Comparison of ENCODE assay signal across 20 cellular contexts in genomic region chr5:16883801-16884200, GRCh38. TPM values are rescaled to one million over a fixed set of nuclear protein-coding genes. Genes with fewer than 3 reads are reported as not detected.
DNase-seq lines count a peak whose midpoint lies in the region; ATAC-seq and TF ChIP-seq lines count a peak whose summit lies in the region.
"Had no signal": no experiment of that assay in that cellular context is flagged by ENCODE, and none has a peak within 500 bp of the region (broad histone marks: within the 10 kb centered on the region; RNA-seq: fewer than 3 reads in every experiment).

No MANE protein-coding gene starts in this region.

- H3K4me3 ChIP-seq in SK-N-SH (ENCODE audit: low read depth in 2 of 2, low read length in 1 of 2) (no peak overlapping the region), hepatocyte (no peak overlapping the region), heart left ventricle (no peak overlapping the region)
- H3K4me3 ChIP-seq: esophagus squamous epithelium, K562, lung, prostate gland had no signal

- H3K27ac ChIP-seq in SK-N-SH (ENCODE audit: low read depth in 2 of 2, low read length in 1 of 2), result no peak overlapping the region
- peak overlapping the region; percentile 59 for H3K27ac ChIP-seq in hepatocyte
- no peak overlapping the region for H3K27ac ChIP-seq in heart left ventricle

- no peak for ATAC-seq in heart left ventricle
- ATAC-seq: K562, WTC11 had no signal

- H3K9ac ChIP-seq in SK-N-SH, result no peak overlapping the region

- H3K27me3 ChIP-seq in SK-N-SH (ENCODE audit: insufficient read depth) (no peaks in the 10 kb centered on the region), hepatocyte (no peaks in the 10 kb centered on the region), heart left ventricle (no peaks in the 10 kb centered on the region)
- H3K27me3 ChIP-seq: esophagus squamous epithelium had no signal

- no peak for TF ChIP-seq CTCF in SK-N-SH (IDR thresholded peaks at IDR 0.05)
- TF ChIP-seq CTCF in hepatocyte (IDR thresholded peaks at IDR 0.05; ENCODE audit: poor library complexity), result no peak
- no peak for TF ChIP-seq CTCF in heart left ventricle (IDR thresholded peaks at IDR 0.05)

- H3K36me3 ChIP-seq in SK-N-SH (replicated peaks in 1 of 2; ENCODE audit: control insufficient read depth in 1 of 2, insufficient read depth in 2 of 2, low read length in 1 of 2) (no peaks in the 10 kb centered on the region), hepatocyte (replicated peaks; ENCODE audit: insufficient read depth, low read depth) (no peaks in the 10 kb centered on the region), heart left ventricle (no peaks in the 10 kb centered on the region)
- H3K36me3 ChIP-seq: esophagus squamous epithelium, prostate gland had no signal

- DNase-seq in LHCN-M2 (ENCODE audit: low read depth) (peak; percentile 80), SK-N-SH (no peak), hepatocyte (ENCODE audit: low spot score) (no peak), ACHN (no peak), heart left ventricle (no peak), dedifferentiated amniotic fluid mesenchymal stem cell (ENCODE audit: extremely low spot score) (no peak)
- no peak for DNase-seq in activated CD4-positive, alpha-beta T cell treated with anti-CD3 and anti-CD28 coated beads for 4 hours
- DNase-seq: activated CD4-positive, alpha-beta T cell treated with anti-CD3 and anti-CD28 coated beads, Interleukin-2, amount 50 U/mL, for 4 hours; activated CD8-positive, alpha-beta memory T cell treated with anti-CD3 and anti-CD28 coated beads, Interleukin-2, amount 50 U/mL, for 48 hours; endodermal cell; esophagus squamous epithelium; GOT3; NCI-H146; NCI-H446; NK-92 treated with Interleukin-12 subunit alpha and Interleukin-12 subunit beta, amount 100 ng/mL, for 24 hours; stimulated activated CD4-positive, alpha-beta T cell treated with anti-CD3 and anti-CD28 coated beads, Interleukin-1b, Interleukin-23, amount 100 ng/mL, for 48 hours had no signal

- WGBS in SK-N-SH (ENCODE audit: low lambda C conversion rate), result 77% methylated on average over 6 of the region's 6 CpGs
- WGBS in hepatocyte (ENCODE audit: low lambda C conversion rate, missing lambda C conversion rate), result 61% methylated on average over 6 of the region's 6 CpGs
- 77 to 94% (median 81%) methylated on average over 6 of the region's 6 CpGs for WGBS in heart left ventricle, 4 donors

- TF ChIP-seq POLR2A in heart left ventricle (IDR thresholded peaks at IDR 0.05), result no peak

- TF ChIP-seq RAD21 in SK-N-SH (IDR thresholded peaks at IDR 0.05; ENCODE audit: low read length), result no peak

- H3K4me1 ChIP-seq in SK-N-SH (ENCODE audit: control insufficient read depth in 1 of 2, insufficient read depth in 2 of 2, low read depth in 1 of 2, low read length in 1 of 2), result peaks cover 0 to 53% of the 10 kb centered on the region in 2 experiments; a peak in 2 of 4 replicates
- H3K4me1 ChIP-seq in hepatocyte (ENCODE audit: insufficient read depth), result peaks cover 57% of the 10 kb centered on the region
- peaks cover 0 to 19% (median 4%) of the 10 kb centered on the region in 12 donors for H3K4me1 ChIP-seq in heart left ventricle

- intact Hi-C loops in heart left ventricle (cut with DNase I), result no loop called here

- H3F3A ChIP-seq in SK-N-SH (replicated peaks; ENCODE audit: insufficient read depth), result peaks cover 12% of the 10 kb centered on the region

- H2AFZ ChIP-seq in SK-N-SH (ENCODE audit: low read depth) (no peak overlapping the region), hepatocyte (no peak overlapping the region)

- CTCF ChIA-PET in SK-N-SH (lab: Yijun Ruan, JAX), result interaction anchor here (0.8 kb wide), 1 partner anchor 11 kb away, joined by 3 read pairs; no protein-coding TSS in a partner anchor

- peak overlapping the region; percentile 23; the same call in 1 of the 2 replicates for H3K4me2 ChIP-seq in SK-N-SH
- peak overlapping the region; percentile 57 for H3K4me2 ChIP-seq in hepatocyte

- POLR2A ChIA-PET in SK-N-SH (lab: Yijun Ruan, JAX), result no interaction called here

- H4K20me1 ChIP-seq in SK-N-SH (ENCODE audit: insufficient read depth) (peaks cover 99% of the 10 kb centered on the region), hepatocyte (ENCODE audit: insufficient read depth, poor library complexity, severe bottlenecking) (peaks cover 16% of the 10 kb centered on the region)

- peaks cover 100% of the 10 kb centered on the region for H3K79me2 ChIP-seq in SK-N-SH (ENCODE audit: insufficient read depth)
- peaks cover 88% of the 10 kb centered on the region for H3K79me2 ChIP-seq in hepatocyte

- no peak for TF ChIP-seq EP300 in SK-N-SH (IDR thresholded peaks at IDR 0.05; ENCODE audit: borderline replicate concordance in 1 of 2, low read depth in 1 of 2, low read length in 1 of 2)

- in situ Hi-C loops in ACHN (cut with HindIII; ENCODE audit: low pct_ligation_motif_present, low pct_unique_long_range_greater_than_20kb, low sequenced_read_pairs), result no loop called here

- no peaks in the 10 kb centered on the region for H3K9me2 ChIP-seq in SK-N-SH
- no peaks in the 10 kb centered on the region for H3K9me2 ChIP-seq in hepatocyte (replicated peaks; ENCODE audit: insufficient read depth)

- H3K9me3 ChIP-seq in SK-N-SH (no peaks in the 10 kb centered on the region), hepatocyte (ENCODE audit: low read depth) (no peaks in the 10 kb centered on the region), heart left ventricle (no peaks in the 10 kb centered on the region)
- H3K9me3 ChIP-seq: esophagus squamous epithelium, prostate gland had no signal

TF ChIP-seq in SK-N-SH, 30 proteins besides CTCF, POLR2A, EP300 and RAD21:
- TF ChIP-seq NRF1 (IDR thresholded peaks at IDR 0.05; ENCODE audit: low read depth, low read length) (no peak), RCOR1 (IDR thresholded peaks at IDR 0.05; ENCODE audit: low read length) (no peak), NFIC (IDR thresholded peaks at IDR 0.05; ENCODE audit: borderline replicate concordance) (no peak), MXI1 (IDR thresholded peaks at IDR 0.05; ENCODE audit: low read depth, low read length) (no peak), USF1 (IDR thresholded peaks at IDR 0.05; ENCODE audit: borderline replicate concordance, low read depth) (no peak), MAX (IDR thresholded peaks at IDR 0.05; ENCODE audit: low read depth) (no peak), USF2 (IDR thresholded peaks at IDR 0.05; ENCODE audit: borderline replicate concordance, low read depth, low read length) (no peak), TCF12 (IDR thresholded peaks at IDR 0.05) (no peak), RFX5 (IDR thresholded peaks at IDR 0.05; ENCODE audit: low read length) (no peak), YY1 (IDR thresholded peaks at IDR 0.05; ENCODE audit: low read depth) (no peak), REST (IDR thresholded peaks at IDR 0.05; ENCODE audit: low read depth, low read length) (no peak), EZH2phosphoT487 (IDR thresholded peaks at IDR 0.05; ENCODE audit: borderline replicate concordance, low read depth) (no peak), SMC3 (IDR thresholded peaks at IDR 0.05; ENCODE audit: low read depth, low read length) (no peak)

RNA-seq across cellular contexts. Expression of gene MYO10, which starts 52.3 kb away (rescaled TPM):
- 21.5 and 29.8 TPM in 2 replicates for total RNA-seq in LHCN-M2 (2014; rRNA removed)
- polyA plus RNA-seq in LHCN-M2 (2012), result 25.1 TPM
- polyA plus RNA-seq in SK-N-SH (2012; rRNA removed), result 8.1 and 8.7 TPM in 2 replicates
- polyA plus RNA-seq in SK-N-SH (2012; cell fraction: cytosol; rRNA removed), result 7.3 and 8.5 TPM in 2 replicates
- polyA plus RNA-seq in SK-N-SH (2012; cell fraction: nucleus; rRNA removed), result 14.9 and 23.4 TPM in 2 replicates
- total RNA-seq in hepatocyte, result 32.3 and 33.7 TPM in 2 replicates
- 52.4 and 53.2 TPM in 2 replicates for polyA plus RNA-seq in hepatocyte
- 10 to 100 TPM in 1 of 9 donors, 1 to 10 TPM in 8; 2.0 to 17.3 (median 5.5) TPM for total RNA-seq in heart left ventricle
- polyA plus RNA-seq in heart left ventricle, result 1 to 10 TPM; 2.0 to 2.8 TPM
- polyA plus RNA-seq: K562 had no signal
